In genomic region chr16:1614226-1615102, GRCh38 we compare ENCODE assay signal across 8 cellular contexts. TPM values are rescaled to one million over a fixed set of nuclear protein-coding genes. Genes with fewer than 3 reads are reported as not detected.
DNase-seq lines count a peak whose midpoint lies in the region; ATAC-seq, FAIRE-seq and TF ChIP-seq lines count a peak whose summit lies in the region.

No MANE protein-coding gene starts in this region.

- H3K27me3 ChIP-seq in K562 (ENCODE audit: control insufficient read depth in 2 of 2, insufficient read depth in 2 of 2, low read length in 2 of 2), result no peaks in the 10 kb centered on the region
- H3K27me3 ChIP-seq in keratinocyte (ENCODE audit: control insufficient read depth, extremely low read depth, insufficient read depth, low read length), result no peaks in the 10 kb centered on the region

- dilution Hi-C loops in keratinocyte (cut with MboI; ENCODE audit: extremely low pct_ligation_motif_present, low sequenced_read_pairs), result no loop called here

- in situ Hi-C loops in K562 (cut with MboI), result no loop called here

- H3K9me3 ChIP-seq in K562 (replicated peaks; ENCODE audit: control insufficient read depth, insufficient read depth, low read depth, low read length) (no peaks in the 10 kb centered on the region), keratinocyte (ENCODE audit: control insufficient read depth, low read depth, low read length) (no peaks in the 10 kb centered on the region)

- CTCF ChIA-PET in K562 (lab: Yijun Ruan, JAX; ENCODE audit: low intra/inter-chr PET ratio), result no interaction called here

- H3K27me3 Mint-ChIP-seq in stimulated activated naive B cell treated with anti-CD40 and anti-IgM and Interleukin-4, amounts not matched to agents 10 μg/mL and 1 μg/mL and 100 μg/mL, for 72 hours, result no peaks in the 10 kb centered on the region

- ATAC-seq in K562 (no peak), HG02870 (IDR thresholded peaks at IDR 0.05; ENCODE audit: unreplicated experiment) (no peak)
- no peak for ATAC-seq in stimulated activated naive B cell treated with anti-CD40 and anti-IgM and Interleukin-4, amounts not matched to agents 10 μg/mL and 1 μg/mL and 100 μg/mL, for 72 hours (replicated peaks)

- intact Hi-C loops in K562 (cut with micrococcal nuclease), result loop anchor here (5.0 kb wide), 1 partner anchor 168 kb away; the partner anchor contains the start of genes NUBP2 and SPSB3

- peak overlapping the region; percentile 67 to 99 for H3K9ac ChIP-seq in K562 (ENCODE audit: insufficient read depth in 1 of 2, low read depth in 2 of 2, low read length in 2 of 2)
- H3K9ac ChIP-seq in keratinocyte (ENCODE audit: control insufficient read depth, extremely low read depth, insufficient read depth, low read length), result peak overlapping the region; percentile 78

- DNase-seq in GM12864 (ENCODE audit: low read depth), result no peak
- DNase-seq in NOMO-1 treated with DMSO at 0.1 percent for 48 hours (lab: John Stamatoyannopoulos, UW; ENCODE audit: unreplicated experiment), result peak; percentile 32
- peak; percentile 48 to 69 (median 58) for DNase-seq in K562 (ENCODE audit: extremely low read depth in 1 of 4, low spot score in 3 of 4)
- no peak for DNase-seq in keratinocyte (ENCODE audit: low read depth, low spot score)
- DNase-seq in stimulated activated naive B cell treated with anti-CD40 and anti-IgM and Interleukin-4, amounts not matched to agents 10 μg/mL and 1 μg/mL and 100 μg/mL, for 72 hours, result peak; percentile 5
- no peak for DNase-seq in NCI-H446 treated with DMSO at 0.1 percent for 48 hours (lab: John Stamatoyannopoulos, UW)
- DNase-seq in A172 (ENCODE audit: low spot score), result no peak

- H3K4me1 Mint-ChIP-seq in stimulated activated naive B cell treated with anti-CD40 and anti-IgM and Interleukin-4, amounts not matched to agents 10 μg/mL and 1 μg/mL and 100 μg/mL, for 72 hours, result peaks cover 23 to 50% of the 10 kb centered on the region in 2 donors

- TF ChIP-seq CTCF in GM12864 (IDR thresholded peaks at IDR 0.05; ENCODE audit: low read depth, low read length, missing control alignments), result no peak
- TF ChIP-seq CTCF in K562 (IDR thresholded peaks at IDR 0.05 in 2 of 3, conservative IDR thresholded peaks at IDR 0.05 in 1 of 3; ENCODE audit: insufficient read depth in 2 of 3, low read depth in 1 of 3, low read length in 3 of 3), result no peak
- no peak for TF ChIP-seq CTCF in keratinocyte (optimal IDR thresholded peaks at IDR 0.05 in 1 of 3, IDR thresholded peaks at IDR 0.05 in 1 of 3, conservative IDR thresholded peaks at IDR 0.05 in 1 of 3; ENCODE audit: extremely low read depth in 1 of 3, insufficient read depth in 2 of 3, low read length in 3 of 3)

- H3K4me3 ChIP-seq in GM12864 (ENCODE audit: low read depth, low read length), result peak overlapping the region; percentile 86
- peak overlapping the region; percentile 97 for H3K4me3 ChIP-seq in K562
- peak overlapping the region; percentile 72 to 92 (median 74) for H3K4me3 ChIP-seq in keratinocyte (ENCODE audit: control insufficient read depth in 2 of 3, extremely low read depth in 1 of 3, insufficient read depth in 2 of 3, low read depth in 1 of 3, low read length in 3 of 3)

- peak overlapping the region; percentile 87 to 96 for H3K4me3 Mint-ChIP-seq in stimulated activated naive B cell treated with anti-CD40 and anti-IgM and Interleukin-4, amounts not matched to agents 10 μg/mL and 1 μg/mL and 100 μg/mL, for 72 hours

- peak overlapping the region; percentile 58 for H3K27ac ChIP-seq in K562 (ENCODE audit: extremely low read depth, low read depth, low read length)
- peak overlapping the region; percentile 63 for H3K27ac ChIP-seq in keratinocyte (ENCODE audit: control insufficient read depth, insufficient read depth, low read length)

- H3K4me1 ChIP-seq in K562 (replicated peaks in 1 of 2; ENCODE audit: control insufficient read depth in 2 of 2, insufficient read depth in 2 of 2, low read length in 2 of 2) (peaks cover 13 to 43% of the 10 kb centered on the region in 2 experiments; a peak in 4 of 5 replicates), keratinocyte (ENCODE audit: control insufficient read depth, extremely low read depth, insufficient read depth, low read length) (peaks cover 22% of the 10 kb centered on the region)

- H3K9me1 ChIP-seq in K562 (ENCODE audit: control insufficient read depth, insufficient read depth, low read length), result no peaks in the 10 kb centered on the region
- no peaks in the 10 kb centered on the region for H3K9me1 ChIP-seq in keratinocyte (ENCODE audit: control insufficient read depth, extremely low read depth, insufficient read depth, low read length)

- H3K36me3 ChIP-seq in K562 (ENCODE audit: control insufficient read depth, insufficient read depth, low read length) (peaks cover 41% of the 10 kb centered on the region; the same call in 2 of the 3 replicates), keratinocyte (ENCODE audit: control insufficient read depth in 2 of 2, extremely low read depth in 1 of 2, insufficient read depth in 2 of 2, low read length in 2 of 2) (peaks cover 12 to 23% of the 10 kb centered on the region in 2 experiments)

- H2AFZ ChIP-seq in K562 (ENCODE audit: low read depth, low read length) (peak overlapping the region; percentile 41; the same call in 1 of the 2 replicates), keratinocyte (ENCODE audit: control insufficient read depth, low read length) (no peak overlapping the region)

- 13% methylated on average over 20 of the region's 114 CpGs for WGBS in K562 (ENCODE audit: insufficient coverage, low coverage, missing lambda C conversion rate)

- POLR2A ChIA-PET in K562 (lab: Yijun Ruan, JAX), result no interaction called here

- H3K4me2 ChIP-seq in K562 (ENCODE audit: insufficient read depth, low read length) (peak overlapping the region; percentile 56; the same call in 1 of the 2 replicates), keratinocyte (ENCODE audit: control insufficient read depth, extremely low read depth, insufficient read depth, low read depth, low read length) (peak overlapping the region; percentile 94)

- peak overlapping the region; percentile 93 for H3K27ac Mint-ChIP-seq in stimulated activated naive B cell treated with anti-CD40 and anti-IgM and Interleukin-4, amounts not matched to agents 10 μg/mL and 1 μg/mL and 100 μg/mL, for 72 hours

- BruUV-seq in K562 (replicated peaks; lab: Mats Ljungman, UMichigan), result no TSS peak

- FAIRE-seq in K562 (lab: Jason Lieb, UNC), result no peak
- no peak for FAIRE-seq in keratinocyte (lab: Jason Lieb, UNC)

- TF ChIP-seq POLR2A in K562 (conservative IDR thresholded peaks at IDR 0.05), result no peak

- TF ChIP-seq EP300 in K562 (IDR thresholded peaks at IDR 0.05; ENCODE audit: low read length), result no peak

- H3K79me2 ChIP-seq in K562 (ENCODE audit: control insufficient read depth, insufficient read depth, low read length) (peaks cover 66% of the 10 kb centered on the region), keratinocyte (ENCODE audit: control insufficient read depth, insufficient read depth, low read length) (peaks cover 56% of the 10 kb centered on the region)

- peaks cover 14 to 26% of the 10 kb centered on the region in 2 donors for H3K36me3 Mint-ChIP-seq in stimulated activated naive B cell treated with anti-CD40 and anti-IgM and Interleukin-4, amounts not matched to agents 10 μg/mL and 1 μg/mL and 100 μg/mL, for 72 hours

- no peak for TF ChIP-seq RAD21 in K562 (CRISPR knock-in tag; conservative IDR thresholded peaks at IDR 0.05 in 1 of 2, IDR thresholded peaks at IDR 0.05 in 1 of 2)

- no peaks in the 10 kb centered on the region for H3K9me3 Mint-ChIP-seq in stimulated activated naive B cell treated with anti-CD40 and anti-IgM and Interleukin-4, amounts not matched to agents 10 μg/mL and 1 μg/mL and 100 μg/mL, for 72 hours

- H4K20me1 ChIP-seq in K562 (replicated peaks; ENCODE audit: control insufficient read depth, insufficient read depth, low read length), result peaks cover 3% of the 10 kb centered on the region; the same call in 1 of the 2 replicates
- peaks cover 5% of the 10 kb centered on the region for H4K20me1 ChIP-seq in keratinocyte (ENCODE audit: control insufficient read depth, extremely low read depth, insufficient read depth, low read length)

RNA-seq across cellular contexts. Expression of gene CRAMP1, which starts 2.3 kb away (rescaled TPM):
- 34.5 and 80.0 TPM in 2 replicates for total RNA-seq in K562 (2011; cell fraction: chromatin; rRNA removed; ENCODE audit: low replicate concordance)
- 40.7 and 44.9 TPM in 2 replicates for total RNA-seq in K562 (2011; cell fraction: nucleolus; rRNA removed)
- 35.1 and 37.2 TPM in 2 replicates for total RNA-seq in K562 (2011; cell fraction: nucleoplasm; rRNA removed)
- total RNA-seq in K562 (2014; rRNA removed) (5.1 and 8.9 TPM in 2 replicates), K562 (2014; rRNA removed; fragmentation: Illumina TruSeq; extraction: Trizol) (6.5 and 7.5 TPM in 2 replicates), K562 (2015; rRNA removed; fragmentation: Illumina TruSeq; extraction: Trizol) (7.7 and 8.3 TPM in 2 replicates), K562 (2021) (19.0 and 20.8 TPM in 2 replicates)
- polyA plus RNA-seq in K562 (2011; rRNA removed) (7.2 and 9.7 TPM in 2 replicates), K562 (2014; fragmentation: Illumina TruSeq; extraction: Trizol) (14.4 and 15.7 TPM in 2 replicates), K562 (2014; fragmentation: Nextera tagmentation; extraction: Ambion mirVana) (under 1 TPM; 0.52 to 0.62 TPM), K562 (2014; rRNA removed) (12.1 and 14.9 TPM in 2 replicates), keratinocyte (5.5 to 6.7 TPM (median 6.5 TPM) in 3 replicates)
- 7.6 and 8.1 TPM in 2 replicates for polyA plus RNA-seq in K562 (2011; cell fraction: cytosol; rRNA removed)
- 17.8 and 29.3 TPM in 2 replicates for polyA plus RNA-seq in K562 (2011; cell fraction: nucleus; rRNA removed)
- polyA plus RNA-seq in K562 (2012), result 10.1 and 13.6 TPM in 2 replicates
- 9.1 and 9.5 TPM in 2 replicates for polyA minus RNA-seq in K562 (2011; rRNA and poly(A)+ RNA removed)
- 6.1 and 11.0 TPM in 2 replicates for polyA minus RNA-seq in K562 (2011; cell fraction: cytosol; rRNA and poly(A)+ RNA removed)
- 9.7 and 10.2 TPM in 2 replicates for polyA minus RNA-seq in K562 (2011; cell fraction: nucleus; rRNA and poly(A)+ RNA removed)
- 3.3 TPM for polyA plus RNA-seq in keratinocyte (2011; ENCODE audit: low read depth)
- 5.1 and 5.2 TPM in 2 replicates for polyA plus RNA-seq in keratinocyte (2011; cell fraction: cytosol; rRNA removed)
- 29.2 and 33.5 TPM in 2 replicates for polyA plus RNA-seq in keratinocyte (2011; cell fraction: nucleus; rRNA removed)
- polyA plus RNA-seq in keratinocyte (2012; ENCODE audit: low replicate concordance), result 6.5 and 6.7 TPM in 2 replicates
- polyA minus RNA-seq in keratinocyte, result 9.6 to 16.1 TPM (median 10.0 TPM) in 3 replicates
- 4.6 TPM for polyA minus RNA-seq in keratinocyte (2011; cell fraction: cytosol; rRNA and poly(A)+ RNA removed)
- 13.4 and 21.2 TPM in 2 replicates for polyA minus RNA-seq in keratinocyte (2011; cell fraction: nucleus; rRNA and poly(A)+ RNA removed)
- total RNA-seq in A172 (2014; rRNA removed; shearing (Covaris generic)), result 7.0 and 8.1 TPM in 2 replicates

RNA-seq across cellular contexts. Expression of gene IFT140, which starts 2.6 kb away (rescaled TPM):
- total RNA-seq in K562 (2011; cell fraction: chromatin; rRNA removed; ENCODE audit: low replicate concordance), result 27.4 and 63.8 TPM in 2 replicates
- 20.3 and 28.9 TPM in 2 replicates for total RNA-seq in K562 (2011; cell fraction: nucleolus; rRNA removed)
- 18.8 and 21.9 TPM in 2 replicates for total RNA-seq in K562 (2011; cell fraction: nucleoplasm; rRNA removed)
- total RNA-seq in K562 (2014; rRNA removed) (3.4 and 4.8 TPM in 2 replicates), K562 (2014; rRNA removed; fragmentation: Illumina TruSeq; extraction: Trizol) (2.3 and 2.6 TPM in 2 replicates), K562 (2015; rRNA removed; fragmentation: Illumina TruSeq; extraction: Trizol) (3.4 and 4.4 TPM in 2 replicates), K562 (2021) (7.3 and 7.6 TPM in 2 replicates)
- polyA plus RNA-seq in K562 (2011; rRNA removed) (3.5 and 3.9 TPM in 2 replicates), K562 (2014; fragmentation: Illumina TruSeq; extraction: Trizol) (4.0 and 4.8 TPM in 2 replicates), K562 (2014; fragmentation: Nextera tagmentation; extraction: Ambion mirVana) (under 1 TPM; 0.31 to 0.60 TPM), K562 (2014; rRNA removed) (3.2 and 3.6 TPM in 2 replicates), keratinocyte (3.4 to 5.4 TPM (median 4.3 TPM) in 3 replicates)
- polyA plus RNA-seq in K562 (2011; cell fraction: cytosol; rRNA removed), result 3.6 and 4.0 TPM in 2 replicates
- 20.5 and 27.3 TPM in 2 replicates for polyA plus RNA-seq in K562 (2011; cell fraction: nucleus; rRNA removed)
- polyA plus RNA-seq in K562 (2012), result 5.5 and 9.5 TPM in 2 replicates
- polyA minus RNA-seq in K562 (2011; rRNA and poly(A)+ RNA removed), result 3.3 and 5.5 TPM in 2 replicates
- polyA minus RNA-seq in K562 (2011; cell fraction: cytosol; rRNA and poly(A)+ RNA removed), result 2.7 and 3.0 TPM in 2 replicates
- polyA minus RNA-seq in K562 (2011; cell fraction: nucleus; rRNA and poly(A)+ RNA removed), result 20.4 and 23.3 TPM in 2 replicates
- 7.1 TPM for polyA plus RNA-seq in keratinocyte (2011; ENCODE audit: low read depth)
- polyA plus RNA-seq in keratinocyte (2011; cell fraction: cytosol; rRNA removed), result 1.7 and 2.4 TPM in 2 replicates
- polyA plus RNA-seq in keratinocyte (2011; cell fraction: nucleus; rRNA removed), result 15.4 and 18.3 TPM in 2 replicates
- polyA plus RNA-seq in keratinocyte (2012; ENCODE audit: low replicate concordance), result 4.8 and 8.3 TPM in 2 replicates
- 7.6 to 15.8 TPM (median 14.0 TPM) in 3 replicates for polyA minus RNA-seq in keratinocyte
- 3.1 TPM for polyA minus RNA-seq in keratinocyte (2011; cell fraction: cytosol; rRNA and poly(A)+ RNA removed)
- polyA minus RNA-seq in keratinocyte (2011; cell fraction: nucleus; rRNA and poly(A)+ RNA removed), result 10.4 and 12.9 TPM in 2 replicates
- 9.7 and 15.6 TPM in 2 replicates for total RNA-seq in A172 (2014; rRNA removed; shearing (Covaris generic))

Comparison
In these comparisons a context has a peak if more than half of its experiments do, and no peak if none do; other contexts are left out.
1. DNase-seq: peak in NOMO-1 treated with DMSO at 0.1 percent for 48 hours (single experiment), K562 (4 of 4) and stimulated activated naive B cell treated with anti-CD40 and anti-IgM and Interleukin-4, amounts not matched to agents 10 μg/mL and 1 μg/mL and 100 μg/mL, for 72 hours (single experiment); none in GM12864 (single experiment), keratinocyte (single experiment), NCI-H446 treated with DMSO at 0.1 percent for 48 hours (single experiment) and A172 (single experiment).
2. Peak in every context shown above with its lines, with median percentiles within 50 percentile points of each other: H3K4me3 ChIP-seq.